ENCODE assay signal across 1 cellular context in genomic region chr17:40340880-40341807, GRCh38.
TF ChIP-seq lines count a peak whose summit lies in the region.

No MANE protein-coding gene starts in this region.

TF ChIP-seq in HepG2, 621 proteins besides CTCF, POLR2A, EP300 and RAD21 (continued from another document and continues in another):
- TF ChIP-seq UBTF (CRISPR knock-in tag; IDR thresholded peaks at IDR 0.05), result peak; percentile 80
- TF ChIP-seq ZNF569 (CRISPR knock-in tag; IDR thresholded peaks at IDR 0.05; ENCODE audit: borderline replicate concordance), result no peak
- TF ChIP-seq, protein P1, sequence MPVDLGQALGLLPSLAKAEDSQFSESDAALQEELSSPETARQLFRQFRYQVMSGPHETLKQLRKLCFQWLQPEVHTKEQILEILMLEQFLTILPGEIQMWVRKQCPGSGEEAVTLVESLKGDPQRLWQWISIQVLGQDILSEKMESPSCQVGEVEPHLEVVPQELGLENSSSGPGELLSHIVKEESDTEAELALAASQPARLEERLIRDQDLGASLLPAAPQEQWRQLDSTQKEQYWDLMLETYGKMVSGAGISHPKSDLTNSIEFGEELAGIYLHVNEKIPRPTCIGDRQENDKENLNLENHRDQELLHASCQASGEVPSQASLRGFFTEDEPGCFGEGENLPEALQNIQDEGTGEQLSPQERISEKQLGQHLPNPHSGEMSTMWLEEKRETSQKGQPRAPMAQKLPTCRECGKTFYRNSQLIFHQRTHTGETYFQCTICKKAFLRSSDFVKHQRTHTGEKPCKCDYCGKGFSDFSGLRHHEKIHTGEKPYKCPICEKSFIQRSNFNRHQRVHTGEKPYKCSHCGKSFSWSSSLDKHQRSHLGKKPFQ (CRISPR knock-in tag; IDR thresholded peaks at IDR 0.05; ENCODE audit: insufficient replicate concordance), result no peak
- TF ChIP-seq ZNF616 (CRISPR knock-in tag; IDR thresholded peaks at IDR 0.05; ENCODE audit: low read depth), result peak; percentile 23; the same call in 1 of the 2 replicates
- TF ChIP-seq ZNF841 (CRISPR knock-in tag; IDR thresholded peaks at IDR 0.05; ENCODE audit: borderline replicate concordance), result no peak
- no peak for TF ChIP-seq ZNF256 (CRISPR knock-in tag; conservative IDR thresholded peaks at IDR 0.05)
- no peak for TF ChIP-seq PCBP2 (optimal IDR thresholded peaks at IDR 0.05; ENCODE audit: low read depth, low read length, poor library complexity, severe bottlenecking)
- no peak for TF ChIP-seq ZKSCAN1 (IDR thresholded peaks at IDR 0.05; ENCODE audit: low read length)
- TF ChIP-seq ZNF3 (CRISPR knock-in tag; IDR thresholded peaks at IDR 0.05), result no peak
- 0 out of 2 replicates have a peak, but pooled peaks have one; percentile 22 for TF ChIP-seq KDM5A (IDR thresholded peaks at IDR 0.05; ENCODE audit: borderline replicate concordance, low read length)
- TF ChIP-seq NFKB2 (CRISPR knock-in tag; IDR thresholded peaks at IDR 0.05; ENCODE audit: borderline replicate concordance), result peak; percentile 72; the same call in 1 of the 2 replicates
- TF ChIP-seq, protein P2, sequence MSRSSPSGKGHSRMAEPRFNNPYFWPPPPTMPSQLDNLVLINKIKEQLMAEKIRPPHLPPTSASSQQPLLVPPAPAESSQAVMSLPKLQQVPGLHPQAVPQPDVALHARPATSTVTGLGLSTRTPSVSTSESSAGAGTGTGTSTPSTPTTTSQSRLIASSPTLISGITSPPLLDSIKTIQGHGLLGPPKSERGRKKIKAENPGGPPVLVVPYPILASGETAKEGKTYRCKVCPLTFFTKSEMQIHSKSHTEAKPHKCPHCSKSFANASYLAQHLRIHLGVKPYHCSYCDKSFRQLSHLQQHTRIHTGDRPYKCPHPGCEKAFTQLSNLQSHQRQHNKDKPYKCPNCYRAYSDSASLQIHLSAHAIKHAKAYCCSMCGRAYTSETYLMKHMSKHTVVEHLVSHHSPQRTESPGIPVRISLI (CRISPR knock-in tag; IDR thresholded peaks at IDR 0.05; ENCODE audit: borderline replicate concordance), result 0 out of 2 replicates have a peak, but pooled peaks have one; percentile 20
- TF ChIP-seq ELK4 (CRISPR knock-in tag; IDR thresholded peaks at IDR 0.05; ENCODE audit: borderline replicate concordance), result no peak
- no peak for TF ChIP-seq ZNF780A (CRISPR knock-in tag; IDR thresholded peaks at IDR 0.05)
- TF ChIP-seq TEF (CRISPR knock-in tag; IDR thresholded peaks at IDR 0.05), result no peak
- TF ChIP-seq TAF1 (CRISPR knock-in tag; IDR thresholded peaks at IDR 0.05), result peak; percentile 38; the same call in 1 of the 2 replicates
- TF ChIP-seq ESRRA (CRISPR knock-in tag; IDR thresholded peaks at IDR 0.05; ENCODE audit: low read depth), result no peak; the same call in 1 of the 2 replicates
- no peak for TF ChIP-seq THRA (CRISPR knock-in tag; IDR thresholded peaks at IDR 0.05; ENCODE audit: borderline replicate concordance)
- TF ChIP-seq ZNF431 (CRISPR knock-in tag; IDR thresholded peaks at IDR 0.05; ENCODE audit: borderline replicate concordance, low read depth), result peak; percentile 70; the same call in 1 of the 2 replicates
- TF ChIP-seq ZNF468 (CRISPR knock-in tag; IDR thresholded peaks at IDR 0.05), result 0 out of 2 replicates have a peak, but pooled peaks have one; percentile 59
- TF ChIP-seq, protein P3, sequence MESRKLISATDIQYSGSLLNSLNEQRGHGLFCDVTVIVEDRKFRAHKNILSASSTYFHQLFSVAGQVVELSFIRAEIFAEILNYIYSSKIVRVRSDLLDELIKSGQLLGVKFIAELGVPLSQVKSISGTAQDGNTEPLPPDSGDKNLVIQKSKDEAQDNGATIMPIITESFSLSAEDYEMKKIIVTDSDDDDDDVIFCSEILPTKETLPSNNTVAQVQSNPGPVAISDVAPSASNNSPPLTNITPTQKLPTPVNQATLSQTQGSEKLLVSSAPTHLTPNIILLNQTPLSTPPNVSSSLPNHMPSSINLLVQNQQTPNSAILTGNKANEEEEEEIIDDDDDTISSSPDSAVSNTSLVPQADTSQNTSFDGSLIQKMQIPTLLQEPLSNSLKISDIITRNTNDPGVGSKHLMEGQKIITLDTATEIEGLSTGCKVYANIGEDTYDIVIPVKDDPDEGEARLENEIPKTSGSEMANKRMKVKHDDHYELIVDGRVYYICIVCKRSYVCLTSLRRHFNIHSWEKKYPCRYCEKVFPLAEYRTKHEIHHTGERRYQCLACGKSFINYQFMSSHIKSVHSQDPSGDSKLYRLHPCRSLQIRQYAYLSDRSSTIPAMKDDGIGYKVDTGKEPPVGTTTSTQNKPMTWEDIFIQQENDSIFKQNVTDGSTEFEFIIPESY (CRISPR knock-in tag; IDR thresholded peaks at IDR 0.05), result peak; percentile 20; the same call in 1 of the 2 replicates
- TF ChIP-seq GATAD2A (CRISPR knock-in tag; IDR thresholded peaks at IDR 0.05), result peak; percentile 56
- no peak for TF ChIP-seq CREB3 (CRISPR knock-in tag; IDR thresholded peaks at IDR 0.05)
- TF ChIP-seq ATRX (CRISPR knock-in tag; IDR thresholded peaks at IDR 0.05; ENCODE audit: borderline replicate concordance), result no peak
- no peak for TF ChIP-seq ZMAT5 (CRISPR knock-in tag; IDR thresholded peaks at IDR 0.05; ENCODE audit: borderline replicate concordance, low read depth)
- no peak for TF ChIP-seq LCORL (IDR thresholded peaks at IDR 0.05)
- 0 out of 2 replicates have a peak, but pooled peaks have one; percentile 59 for TF ChIP-seq LCORL (CRISPR knock-in tag; IDR thresholded peaks at IDR 0.05)
- peak; percentile 70 for TF ChIP-seq ATF1 (CRISPR knock-in tag; IDR thresholded peaks at IDR 0.05)
- TF ChIP-seq KAT2B (IDR thresholded peaks at IDR 0.05; ENCODE audit: borderline replicate concordance, low read depth, low read length), result no peak
- TF ChIP-seq, protein P4, sequence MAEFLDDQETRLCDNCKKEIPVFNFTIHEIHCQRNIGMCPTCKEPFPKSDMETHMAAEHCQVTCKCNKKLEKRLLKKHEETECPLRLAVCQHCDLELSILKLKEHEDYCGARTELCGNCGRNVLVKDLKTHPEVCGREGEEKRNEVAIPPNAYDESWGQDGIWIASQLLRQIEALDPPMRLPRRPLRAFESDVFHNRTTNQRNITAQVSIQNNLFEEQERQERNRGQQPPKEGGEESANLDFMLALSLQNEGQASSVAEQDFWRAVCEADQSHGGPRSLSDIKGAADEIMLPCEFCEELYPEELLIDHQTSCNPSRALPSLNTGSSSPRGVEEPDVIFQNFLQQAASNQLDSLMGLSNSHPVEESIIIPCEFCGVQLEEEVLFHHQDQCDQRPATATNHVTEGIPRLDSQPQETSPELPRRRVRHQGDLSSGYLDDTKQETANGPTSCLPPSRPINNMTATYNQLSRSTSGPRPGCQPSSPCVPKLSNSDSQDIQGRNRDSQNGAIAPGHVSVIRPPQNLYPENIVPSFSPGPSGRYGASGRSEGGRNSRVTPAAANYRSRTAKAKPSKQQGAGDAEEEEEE (CRISPR knock-in tag; IDR thresholded peaks at IDR 0.05; ENCODE audit: borderline replicate concordance), result no peak
- peak; percentile 76 for TF ChIP-seq POGK (CRISPR knock-in tag; conservative IDR thresholded peaks at IDR 0.05)
- no peak for TF ChIP-seq LBX2 (CRISPR knock-in tag; IDR thresholded peaks at IDR 0.05; ENCODE audit: borderline replicate concordance)
- no peak for TF ChIP-seq NCOA1 (CRISPR knock-in tag; IDR thresholded peaks at IDR 0.05)
- TF ChIP-seq FOXM1 (CRISPR knock-in tag; IDR thresholded peaks at IDR 0.05), result no peak
- TF ChIP-seq, protein P5, sequence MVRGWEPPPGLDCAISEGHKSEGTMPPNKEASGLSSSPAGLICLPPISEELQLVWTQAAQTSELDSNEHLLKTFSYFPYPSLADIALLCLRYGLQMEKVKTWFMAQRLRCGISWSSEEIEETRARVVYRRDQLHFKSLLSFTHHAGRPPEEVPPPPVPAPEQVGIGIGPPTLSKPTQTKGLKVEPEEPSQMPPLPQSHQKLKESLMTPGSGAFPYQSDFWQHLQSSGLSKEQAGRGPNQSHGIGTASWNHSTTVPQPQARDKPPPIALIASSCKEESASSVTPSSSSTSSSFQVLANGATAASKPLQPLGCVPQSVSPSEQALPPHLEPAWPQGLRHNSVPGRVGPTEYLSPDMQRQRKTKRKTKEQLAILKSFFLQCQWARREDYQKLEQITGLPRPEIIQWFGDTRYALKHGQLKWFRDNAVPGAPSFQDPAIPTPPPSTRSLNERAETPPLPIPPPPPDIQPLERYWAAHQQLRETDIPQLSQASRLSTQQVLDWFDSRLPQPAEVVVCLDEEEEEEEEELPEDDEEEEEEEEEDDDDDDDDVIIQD (CRISPR knock-in tag; IDR thresholded peaks at IDR 0.05; ENCODE audit: low read depth), result peak; percentile 44; the same call in 1 of the 2 replicates
- TF ChIP-seq ZNF878 (CRISPR knock-in tag; IDR thresholded peaks at IDR 0.05), result 0 out of 2 replicates have a peak, but pooled peaks have one; percentile 23
- TF ChIP-seq ZNF747 (CRISPR knock-in tag; IDR thresholded peaks at IDR 0.05; ENCODE audit: borderline replicate concordance), result 0 out of 2 replicates have a peak, but pooled peaks have one; percentile 50
- TF ChIP-seq ZNF703 (CRISPR knock-in tag; IDR thresholded peaks at IDR 0.05; ENCODE audit: borderline replicate concordance), result no peak
- TF ChIP-seq PLRG1 (conservative IDR thresholded peaks at IDR 0.05), result no peak
- TF ChIP-seq ZNF143 (CRISPR knock-in tag; IDR thresholded peaks at IDR 0.05), result no peak
- TF ChIP-seq ZNF615 (CRISPR knock-in tag; IDR thresholded peaks at IDR 0.05; ENCODE audit: borderline replicate concordance), result no peak
- TF ChIP-seq ZBTB42 (CRISPR knock-in tag; IDR thresholded peaks at IDR 0.05), result 0 out of 2 replicates have a peak, but pooled peaks have one; percentile 6
- no peak for TF ChIP-seq PRPF4 (IDR thresholded peaks at IDR 0.05; ENCODE audit: low read depth, low read length, poor library complexity, severe bottlenecking)
- no peak; the same call in 1 of the 2 replicates for TF ChIP-seq KLF9 (CRISPR knock-in tag; IDR thresholded peaks at IDR 0.05; ENCODE audit: low read depth)
- TF ChIP-seq ZNF839 (CRISPR knock-in tag; IDR thresholded peaks at IDR 0.05; ENCODE audit: borderline replicate concordance), result no peak
- peak; percentile 89; the same call in 1 of the 2 replicates for TF ChIP-seq KLF6 (CRISPR knock-in tag; IDR thresholded peaks at IDR 0.05)
